8 cellular contexts compared by ENCODE assay signal in the genomic region with DNA sequence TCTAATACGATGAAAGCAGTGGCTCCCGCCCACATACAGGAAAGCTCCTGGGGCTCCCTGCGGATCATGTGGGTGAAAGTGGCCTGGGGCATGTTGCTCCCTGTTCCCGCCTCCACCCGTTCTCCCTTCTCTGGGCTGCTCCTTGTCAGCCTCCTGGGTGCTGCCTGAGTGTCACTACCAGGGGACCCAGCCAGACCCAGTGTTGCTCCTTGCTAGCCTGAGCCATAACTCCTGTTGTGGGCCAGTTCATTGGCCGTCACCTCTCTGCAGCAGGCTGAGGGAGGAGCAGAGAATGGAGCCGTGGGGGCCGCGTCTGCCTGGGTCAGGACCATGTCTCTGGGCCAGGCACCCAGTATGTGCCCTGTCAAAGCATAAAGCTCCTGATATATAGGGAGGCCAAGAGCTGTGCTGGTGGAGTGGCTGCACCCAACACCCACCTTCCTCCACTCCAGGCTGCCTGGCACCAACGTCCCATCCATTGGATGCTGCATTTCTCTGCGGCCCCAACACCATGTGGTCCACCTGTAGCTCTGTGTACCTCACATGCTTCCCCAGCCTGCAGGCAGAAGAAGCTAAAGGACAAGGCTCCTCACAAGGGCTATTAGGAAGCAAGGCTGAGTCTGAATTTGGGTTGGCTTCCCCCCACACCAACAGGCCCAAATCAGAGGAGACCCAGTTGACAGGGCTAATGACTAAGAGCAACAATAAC. TPM values are rescaled to one million over a fixed set of nuclear protein-coding genes. Genes with fewer than 3 reads are reported as not detected.
A peak's percentile ranks its signal among the peaks of the same experiment; 100 is the strongest.
DNase-seq lines count a peak whose midpoint lies in the region; TF ChIP-seq lines count a peak whose summit lies in the region.

No MANE protein-coding gene starts in this region.

- no peaks in the 10 kb centered on the region for H3K9me3 ChIP-seq in HEK293 (ENCODE audit: control insufficient read depth, insufficient read depth, low read depth, low read length)
- H3K9me3 ChIP-seq in hepatocyte (ENCODE audit: low read depth): no peaks in the 10 kb centered on the region
- H3K9me3 ChIP-seq in stomach: no peaks in the 10 kb centered on the region

- H3K27me3 ChIP-seq in hepatocyte (no peaks in the 10 kb centered on the region), stomach (no peaks in the 10 kb centered on the region)

- TF ChIP-seq POLR2A in stomach (IDR thresholded peaks at IDR 0.05): no peak

- no peak overlapping the region for H3K27ac ChIP-seq in HEK293 (ENCODE audit: extremely low read depth, low read depth, low read length)
- H3K27ac ChIP-seq in hepatocyte: peak overlapping the region; percentile 72
- peak overlapping the region; percentile 81 to 95 (median 93) for H3K27ac ChIP-seq in stomach

- H4K20me1 ChIP-seq in hepatocyte (ENCODE audit: insufficient read depth, poor library complexity, severe bottlenecking): peaks cover 24% of the 10 kb centered on the region

- peak overlapping the region; percentile 99 for H3K27ac Mint-ChIP-seq in activated T-helper 1 cell treated with anti-CD3 and anti-CD28 coated beads, Interleukin-12 subunit alpha, Interleukin-12 subunit beta, Interleukin-2, Interleukin-4 antibody, amounts not matched to agents 30 ng/mL and 10 ng/mL and 1 ng/mL, durations not matched to agents 14 hours and 24 hours and 36 hours

- WGBS in hepatocyte (ENCODE audit: low lambda C conversion rate, missing lambda C conversion rate): 87% methylated on average over 11 of the region's 11 CpGs
- WGBS in stomach, 5 donors: 79 to 87% (median 84%) methylated on average over 7 to 11 of the region's 11 CpGs

- H3K9me3 Mint-ChIP-seq in activated T-helper 1 cell treated with anti-CD3 and anti-CD28 coated beads, Interleukin-12 subunit alpha, Interleukin-12 subunit beta, Interleukin-2, Interleukin-4 antibody, amounts not matched to agents 30 ng/mL and 10 ng/mL and 1 ng/mL, durations not matched to agents 14 hours and 24 hours and 36 hours: no peaks in the 10 kb centered on the region

- TF ChIP-seq EP300 in stomach (IDR thresholded peaks at IDR 0.05): no peak

- intact Hi-C loops in activated T-helper 1 cell treated with anti-CD3 and anti-CD28 coated beads, Interleukin-12 subunit alpha, Interleukin-12 subunit beta, Interleukin-2, Interleukin-4 antibody, amounts not matched to agents 30 ng/mL and 10 ng/mL and 1 ng/mL, durations not matched to agents 14 hours and 24 hours and 36 hours (cut with micrococcal nuclease): loop anchor here (1.0 to 10.0 kb wide), 2 partner anchors 41 to 1828 kb away; partner anchors contain the start of genes FMN1 and KLF13
- intact Hi-C loops in stomach (cut with DNase I; ENCODE audit: low total_unique reads): no loop called here

- H2AFZ ChIP-seq in hepatocyte: no peak overlapping the region

- H3K36me3 ChIP-seq in HEK293 (ENCODE audit: control insufficient read depth in 2 of 2, insufficient read depth in 1 of 2, low read length in 2 of 2) (no peaks in the 10 kb centered on the region), hepatocyte (replicated peaks; ENCODE audit: insufficient read depth, low read depth) (no peaks in the 10 kb centered on the region), stomach (peaks cover 1 to 9% (median 6%) of the 10 kb centered on the region in 4 donors)

- H3K9me2 ChIP-seq in hepatocyte (replicated peaks; ENCODE audit: insufficient read depth): no peaks in the 10 kb centered on the region

- POLR2A ChIA-PET in HEK293 (lab: Yijun Ruan, JAX): no interaction called here

- H3K4me1 ChIP-seq in HEK293 (ENCODE audit: control insufficient read depth, insufficient read depth, low read length) (no peaks in the 10 kb centered on the region), hepatocyte (ENCODE audit: insufficient read depth) (peaks cover 35% of the 10 kb centered on the region), stomach (peaks cover 61 to 98% (median 77%) of the 10 kb centered on the region in 4 donors)

- H3K4me1 Mint-ChIP-seq in activated T-helper 1 cell treated with anti-CD3 and anti-CD28 coated beads, Interleukin-12 subunit alpha, Interleukin-12 subunit beta, Interleukin-2, Interleukin-4 antibody, amounts not matched to agents 30 ng/mL and 10 ng/mL and 1 ng/mL, durations not matched to agents 14 hours and 24 hours and 36 hours (ENCODE audit: low read depth): peaks cover 90% of the 10 kb centered on the region

- no peak for DNase-seq in activated T-helper 1 cell treated with anti-CD3 and anti-CD28 coated beads, Interleukin-12 subunit alpha, Interleukin-12 subunit beta, Interleukin-2, Interleukin-4 antibody, amounts not matched to agents 30 ng/mL and 10 ng/mL and 1 ng/mL, durations not matched to agents 14 hours and 24 hours and 36 hours (ENCODE audit: low spot score)
- DNase-seq in hepatocyte (ENCODE audit: low spot score) (no peak), stomach (no peak), NCI-H748 (lab: John Stamatoyannopoulos, UW; ENCODE audit: unreplicated experiment) (no peak), DMS79 (lab: John Stamatoyannopoulos, UW) (no peak), HuH-7.5 (ENCODE audit: low spot score) (no peak)
- no peak for DNase-seq in activated CD4-positive, alpha-beta T cell treated with anti-CD3 and anti-CD28 coated beads, Interleukin-2, amount 50 U/mL, for 48 hours

- no peaks in the 10 kb centered on the region for H3K27me3 Mint-ChIP-seq in activated T-helper 1 cell treated with anti-CD3 and anti-CD28 coated beads, Interleukin-12 subunit alpha, Interleukin-12 subunit beta, Interleukin-2, Interleukin-4 antibody, amounts not matched to agents 30 ng/mL and 10 ng/mL and 1 ng/mL, durations not matched to agents 14 hours and 24 hours and 36 hours (ENCODE audit: insufficient read depth)

- peak overlapping the region; percentile 75 for H3K4me2 ChIP-seq in hepatocyte

- peaks cover 32% of the 10 kb centered on the region for H3K36me3 Mint-ChIP-seq in activated T-helper 1 cell treated with anti-CD3 and anti-CD28 coated beads, Interleukin-12 subunit alpha, Interleukin-12 subunit beta, Interleukin-2, Interleukin-4 antibody, amounts not matched to agents 30 ng/mL and 10 ng/mL and 1 ng/mL, durations not matched to agents 14 hours and 24 hours and 36 hours (ENCODE audit: low read depth)

- CTCF ChIA-PET in HEK293 (lab: Yijun Ruan, JAX): interaction anchor here (0.6 kb wide), 1 partner anchor 8 kb away, joined by 3 read pairs; no protein-coding TSS in a partner anchor

- TF ChIP-seq CTCF in HEK293 (tag by site-specific recombination; IDR thresholded peaks at IDR 0.05) (no peak), hepatocyte (IDR thresholded peaks at IDR 0.05; ENCODE audit: poor library complexity) (no peak), stomach (IDR thresholded peaks at IDR 0.05) (no peak)

- no peak overlapping the region for H3K4me3 ChIP-seq in HEK293 (ENCODE audit: low read depth, low read length)
- H3K4me3 ChIP-seq in hepatocyte: no peak overlapping the region
- H3K4me3 ChIP-seq in stomach: peak overlapping the region in 3 of 4 donors; percentile 31 to 35 (median 35)

- peaks cover 89% of the 10 kb centered on the region for H3K79me2 ChIP-seq in hepatocyte

- peak overlapping the region; percentile 77 for H3K4me3 Mint-ChIP-seq in activated T-helper 1 cell treated with anti-CD3 and anti-CD28 coated beads, Interleukin-12 subunit alpha, Interleukin-12 subunit beta, Interleukin-2, Interleukin-4 antibody, amounts not matched to agents 30 ng/mL and 10 ng/mL and 1 ng/mL, durations not matched to agents 14 hours and 24 hours and 36 hours

TF ChIP-seq in HEK293, 187 proteins besides CTCF, POLR2A, EP300 and RAD21:
- peak; percentile 52; the same call in 1 of the 2 replicates for TF ChIP-seq EGR2 (tag by site-specific recombination; IDR thresholded peaks at IDR 0.05; ENCODE audit: low read depth)
- no peak for TF ChIP-seq PRDM1 (tag by site-specific recombination; IDR thresholded peaks at IDR 0.05)
- TF ChIP-seq, protein P1, sequence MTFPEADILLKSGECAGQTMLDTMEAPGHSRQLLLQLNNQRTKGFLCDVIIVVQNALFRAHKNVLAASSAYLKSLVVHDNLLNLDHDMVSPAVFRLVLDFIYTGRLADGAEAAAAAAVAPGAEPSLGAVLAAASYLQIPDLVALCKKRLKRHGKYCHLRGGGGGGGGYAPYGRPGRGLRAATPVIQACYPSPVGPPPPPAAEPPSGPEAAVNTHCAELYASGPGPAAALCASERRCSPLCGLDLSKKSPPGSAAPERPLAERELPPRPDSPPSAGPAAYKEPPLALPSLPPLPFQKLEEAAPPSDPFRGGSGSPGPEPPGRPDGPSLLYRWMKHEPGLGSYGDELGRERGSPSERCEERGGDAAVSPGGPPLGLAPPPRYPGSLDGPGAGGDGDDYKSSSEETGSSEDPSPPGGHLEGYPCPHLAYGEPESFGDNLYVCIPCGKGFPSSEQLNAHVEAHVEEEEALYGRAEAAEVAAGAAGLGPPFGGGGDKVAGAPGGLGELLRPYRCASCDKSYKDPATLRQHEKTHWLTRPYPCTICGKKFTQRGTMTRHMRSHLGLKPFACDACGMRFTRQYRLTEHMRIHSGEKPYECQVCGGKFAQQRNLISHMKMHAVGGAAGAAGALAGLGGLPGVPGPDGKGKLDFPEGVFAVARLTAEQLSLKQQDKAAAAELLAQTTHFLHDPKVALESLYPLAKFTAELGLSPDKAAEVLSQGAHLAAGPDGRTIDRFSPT (tag by site-specific recombination; IDR thresholded peaks at IDR 0.05): no peak
- TF ChIP-seq ZFHX2 (tag by site-specific recombination; conservative IDR thresholded peaks at IDR 0.05): peak; percentile 63

RNA-seq across cellular contexts. Expression of gene KLF13, which starts 40.5 kb away (rescaled TPM):
- total RNA-seq in activated T-helper 1 cell treated with anti-CD3 and anti-CD28 coated beads, Interleukin-12 subunit alpha, Interleukin-12 subunit beta, Interleukin-2, Interleukin-4 antibody, amounts not matched to agents 30 ng/mL and 10 ng/mL and 1 ng/mL, durations not matched to agents 14 hours and 24 hours and 36 hours: 129 and 137 TPM in 2 replicates
- total RNA-seq in hepatocyte: 35.4 and 51.2 TPM in 2 replicates
- polyA plus RNA-seq in hepatocyte: 27.3 and 32.7 TPM in 2 replicates
- total RNA-seq in stomach: 10 to 100 TPM in 4 of 5 donors, 1 to 10 TPM in 1; 9.3 to 74.0 (median 38.8) TPM
- 10 to 100 TPM; 23.0 to 30.7 (median 24.3) TPM for polyA plus RNA-seq in stomach

Comparison
In these comparisons a context has a peak if more than half of its experiments do, and no peak if none do; other contexts are left out.
1. H3K4me3 ChIP-seq: peak in stomach (3 of 4); none in HEK293 (single experiment) and hepatocyte (single experiment).